Comparison of ENCODE assay signal across 9 cellular contexts in genomic region chr22:19607198-19608113, GRCh38.
DNase-seq lines count a peak whose midpoint lies in the region; ATAC-seq and TF ChIP-seq lines count a peak whose summit lies in the region.
"Had no signal": no experiment of that assay in that cellular context is flagged by ENCODE, and none has a peak within 500 bp of the region (broad histone marks: within the 10 kb centered on the region; RNA-seq: fewer than 3 reads in every experiment).

No MANE protein-coding gene starts in this region.

- H3K4me3 ChIP-seq in mucosa of descending colon (no peak overlapping the region), MG63 (no peak overlapping the region)

- no peaks in the 10 kb centered on the region for H3K27me3 ChIP-seq in MG63

- peak; percentile 90 for DNase-seq in DMS53 (lab: John Stamatoyannopoulos, UW)
- peak; percentile 80 for DNase-seq in NCI-H510A treated with DMSO at 0.1 percent for 48 hours (lab: John Stamatoyannopoulos, UW)
- peak; percentile 31 for DNase-seq in activated naive CD8-positive, alpha-beta T cell treated with anti-CD3 and anti-CD28 coated beads, Interleukin-2, amount 50 U/mL, for 24 hours
- peak in 2 of 3 donors; percentile 16 to 37 for DNase-seq in mucosa of descending colon
- no peak for DNase-seq in MG63

- no peak overlapping the region for H3K4me3 Mint-ChIP-seq in activated naive CD8-positive, alpha-beta T cell treated with anti-CD3 and anti-CD28 coated beads, Interleukin-2, amount 50 U/mL, for 24 hours

- no peak overlapping the region for H3K27ac Mint-ChIP-seq in activated naive CD8-positive, alpha-beta T cell treated with anti-CD3 and anti-CD28 coated beads, Interleukin-2, amount 50 U/mL, for 24 hours

- no peak for ATAC-seq in activated naive CD8-positive, alpha-beta T cell treated with anti-CD3 and anti-CD28 coated beads, Interleukin-2, amount 50 U/mL, for 24 hours
- ATAC-seq in mucosa of descending colon (peak; percentile 88), GM21723 (IDR thresholded peaks at IDR 0.05; ENCODE audit: unreplicated experiment) (no peak), HG03442 (IDR thresholded peaks at IDR 0.05; ENCODE audit: unreplicated experiment) (no peak), GM19467 (IDR thresholded peaks at IDR 0.05; ENCODE audit: unreplicated experiment) (no peak)

- H3K9me3 ChIP-seq in mucosa of descending colon: no peaks in the 10 kb centered on the region
- no peaks in the 10 kb centered on the region for H3K9me3 ChIP-seq in MG63
- H3K9me3 ChIP-seq: neutrophil had no signal

- intact Hi-C loops in mucosa of descending colon (cut with DNase I, micrococcal nuclease): no loop called here

- H3K9me3 Mint-ChIP-seq in activated naive CD8-positive, alpha-beta T cell treated with anti-CD3 and anti-CD28 coated beads, Interleukin-2, amount 50 U/mL, for 24 hours: no peaks in the 10 kb centered on the region

- H3K4me1 ChIP-seq in mucosa of descending colon (ENCODE audit: low read depth): no peaks in the 10 kb centered on the region

- TF ChIP-seq CTCF in mucosa of descending colon (IDR thresholded peaks at IDR 0.05): no peak

- no peaks in the 10 kb centered on the region for H3K36me3 Mint-ChIP-seq in activated naive CD8-positive, alpha-beta T cell treated with anti-CD3 and anti-CD28 coated beads, Interleukin-2, amount 50 U/mL, for 24 hours (ENCODE audit: low read depth)

- H3K27me3 Mint-ChIP-seq in activated naive CD8-positive, alpha-beta T cell treated with anti-CD3 and anti-CD28 coated beads, Interleukin-2, amount 50 U/mL, for 24 hours: no peaks in the 10 kb centered on the region

- peaks cover 57% of the 10 kb centered on the region for H3K4me1 Mint-ChIP-seq in activated naive CD8-positive, alpha-beta T cell treated with anti-CD3 and anti-CD28 coated beads, Interleukin-2, amount 50 U/mL, for 24 hours

- H3K36me3 ChIP-seq in mucosa of descending colon (ENCODE audit: low read depth) (no peaks in the 10 kb centered on the region), MG63 (no peaks in the 10 kb centered on the region)
- H3K36me3 ChIP-seq: neutrophil had no signal
